33 cellular contexts compared by ENCODE assay signal in the genomic region with DNA sequence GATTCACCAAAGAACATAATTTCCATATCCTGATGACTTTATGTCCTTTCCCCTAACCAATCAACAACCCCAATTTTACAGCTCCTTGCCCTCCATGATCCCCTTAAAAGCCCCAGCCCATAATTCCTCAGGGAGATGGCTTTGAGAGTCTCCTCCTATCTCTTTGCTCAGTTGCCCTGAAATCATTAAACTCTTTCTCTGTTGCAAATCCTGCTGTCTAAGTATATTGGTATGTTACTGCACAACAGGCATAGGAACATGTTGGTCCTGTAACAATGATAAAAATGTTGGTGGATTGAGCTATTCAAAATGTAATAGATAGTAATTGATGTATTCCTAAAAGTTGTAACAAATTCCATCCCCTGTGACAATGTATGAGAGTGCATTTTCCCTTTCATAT.
"Had no signal": no experiment of that assay in that cellular context is flagged by ENCODE, and none has a peak within 500 bp of the region (broad histone marks: within the 10 kb centered on the region; RNA-seq: fewer than 3 reads in every experiment).

No MANE protein-coding gene starts in this region.

- H3K27me3 Mint-ChIP-seq: activated B cell treated with CpG ODN at 0.5 μM for 24 hours; activated CD8-positive, alpha-beta memory T cell treated with anti-CD3 and anti-CD28 coated beads, Interleukin-2, amount 10 ng/mL, durations not matched to agents 7 days and 5 days; activated naive CD4-positive, alpha-beta T cell treated with anti-CD3 and anti-CD28 coated beads, Interleukin-2, amount 10 ng/mL, durations not matched to agents 7 days and 5 days; activated naive CD8-positive, alpha-beta T cell treated with anti-CD3 and anti-CD28 coated beads, Interleukin-2, amount 10 ng/mL, durations not matched to agents 7 days and 5 days; brain; T-cell had no signal

- DNase-seq: activated B cell treated with CpG ODN at 0.5 μM for 24 hours; activated CD4-positive, alpha-beta T cell treated with anti-CD3 and anti-CD28 coated beads for 48 hours; activated CD4-positive, alpha-beta T cell treated with anti-CD3 and anti-CD28 coated beads, Interleukin-2, amount 50 U/mL, for 1 hour; activated CD4-positive, alpha-beta T cell treated with anti-CD3 and anti-CD28 coated beads, Interleukin-2, amount 50 U/mL, for 48 hours; activated CD8-positive, alpha-beta memory T cell treated with anti-CD3 and anti-CD28 coated beads, Interleukin-2, amount 10 ng/mL, durations not matched to agents 7 days and 5 days; activated CD8-positive, alpha-beta memory T cell treated with anti-CD3 and anti-CD28 coated beads, Interleukin-2, amount 50 U/mL, for 4 hours; activated CD8-positive, alpha-beta T cell treated with anti-CD3 and anti-CD28 coated beads, Interleukin-2, amount 10 ng/mL, durations not matched to agents 7 days and 5 days; activated gamma-delta T cell; activated naive CD4-positive, alpha-beta T cell; activated naive CD4-positive, alpha-beta T cell treated with anti-CD3 and anti-CD28 coated beads, Interleukin-2, amount 10 ng/mL, durations not matched to agents 7 days and 5 days; activated naive CD8-positive, alpha-beta T cell treated with anti-CD3 and anti-CD28 coated beads, Interleukin-2, amount 10 ng/mL, durations not matched to agents 7 days and 5 days; activated T-cell treated with anti-CD3 and anti-CD28 coated beads, Interleukin-2, amount 50 U/mL, for 1 hour; activated T-cell treated with anti-CD3 and anti-CD28 coated beads, Interleukin-2, amount 50 U/mL, for 72 hours; central memory CD4-positive, alpha-beta T cell; cerebellar nuclear complex; colonic mucosa; effector memory CD4-positive, alpha-beta T cell; endodermal cell; erythroblast; foreskin keratinocyte; SW 1271; T-cell; T-helper 9 cell; WERI-Rb-1 had no signal

- H3K4me3 Mint-ChIP-seq: activated B cell treated with CpG ODN at 0.5 μM for 24 hours; activated CD8-positive, alpha-beta memory T cell treated with anti-CD3 and anti-CD28 coated beads, Interleukin-2, amount 10 ng/mL, durations not matched to agents 7 days and 5 days; activated CD8-positive, alpha-beta T cell treated with anti-CD3 and anti-CD28 coated beads, Interleukin-2, amount 10 ng/mL, durations not matched to agents 7 days and 5 days; activated naive CD4-positive, alpha-beta T cell treated with anti-CD3 and anti-CD28 coated beads, Interleukin-2, amount 10 ng/mL, durations not matched to agents 7 days and 5 days; activated naive CD8-positive, alpha-beta T cell treated with anti-CD3 and anti-CD28 coated beads, Interleukin-2, amount 10 ng/mL, durations not matched to agents 7 days and 5 days; activated T-cell treated with anti-CD3 and anti-CD28 coated beads, Interleukin-2, amount 50 U/mL, for 72 hours; brain; endodermal cell; T-cell; T-helper 1 cell treated with Interleukin-12 subunit alpha and Interleukin-12 subunit beta and Interleukin-4 antibody, amounts not matched to agents 30 μg/mL and 1 μg/mL, for 36 hours had no signal

- H3K4me3 ChIP-seq: ascending aorta, breast epithelium, cardiac muscle cell, colonic mucosa, esophagus muscularis mucosa, gastroesophageal sphincter had no signal

- H3K36me3 Mint-ChIP-seq: activated CD8-positive, alpha-beta memory T cell treated with anti-CD3 and anti-CD28 coated beads, Interleukin-2, amount 10 ng/mL, durations not matched to agents 7 days and 5 days; activated naive CD4-positive, alpha-beta T cell treated with anti-CD3 and anti-CD28 coated beads, Interleukin-2, amount 10 ng/mL, durations not matched to agents 7 days and 5 days; activated naive CD8-positive, alpha-beta T cell treated with anti-CD3 and anti-CD28 coated beads, Interleukin-2, amount 10 ng/mL, durations not matched to agents 7 days and 5 days; brain; T-cell had no signal

- H3K9me3 ChIP-seq: ascending aorta, colonic mucosa had no signal

- H3K36me3 ChIP-seq: ascending aorta, breast epithelium, cardiac muscle cell, colonic mucosa, esophagus muscularis mucosa, gastroesophageal sphincter, WERI-Rb-1 had no signal

- H3K27ac ChIP-seq: ascending aorta, breast epithelium, cardiac muscle cell, colonic mucosa, esophagus muscularis mucosa, foreskin keratinocyte, gastroesophageal sphincter, WERI-Rb-1 had no signal

- H3K27ac Mint-ChIP-seq: activated B cell treated with CpG ODN at 0.5 μM for 24 hours; activated CD8-positive, alpha-beta memory T cell treated with anti-CD3 and anti-CD28 coated beads, Interleukin-2, amount 10 ng/mL, durations not matched to agents 7 days and 5 days; activated CD8-positive, alpha-beta T cell treated with anti-CD3 and anti-CD28 coated beads, Interleukin-2, amount 10 ng/mL, durations not matched to agents 7 days and 5 days; activated naive CD4-positive, alpha-beta T cell treated with anti-CD3 and anti-CD28 coated beads, Interleukin-2, amount 10 ng/mL, durations not matched to agents 7 days and 5 days; activated naive CD4-positive, alpha-beta T cell treated with anti-CD3 and anti-CD28 coated beads, Interleukin-2, amount 50 U/mL, for 72 hours; activated naive CD8-positive, alpha-beta T cell treated with anti-CD3 and anti-CD28 coated beads, Interleukin-2, amount 10 ng/mL, durations not matched to agents 7 days and 5 days; activated T-cell treated with anti-CD3 and anti-CD28 coated beads, Interleukin-2, amount 50 U/mL, for 72 hours; brain; endodermal cell; T-cell; T-helper 1 cell treated with Interleukin-12 subunit alpha and Interleukin-12 subunit beta and Interleukin-4 antibody, amounts not matched to agents 30 μg/mL and 1 μg/mL, for 36 hours had no signal

- H3K4me1 Mint-ChIP-seq: activated B cell treated with CpG ODN at 0.5 μM for 24 hours; activated CD8-positive, alpha-beta memory T cell treated with anti-CD3 and anti-CD28 coated beads, Interleukin-2, amount 10 ng/mL, durations not matched to agents 7 days and 5 days; activated naive CD4-positive, alpha-beta T cell treated with anti-CD3 and anti-CD28 coated beads, Interleukin-2, amount 10 ng/mL, durations not matched to agents 7 days and 5 days; activated naive CD8-positive, alpha-beta T cell treated with anti-CD3 and anti-CD28 coated beads, Interleukin-2, amount 10 ng/mL, durations not matched to agents 7 days and 5 days; brain; endodermal cell; T-cell had no signal

- H3K4me1 ChIP-seq: ascending aorta, breast epithelium, colonic mucosa, esophagus muscularis mucosa, foreskin keratinocyte, gastroesophageal sphincter had no signal

- H3K27me3 ChIP-seq: ascending aorta, breast epithelium, cardiac muscle cell, colonic mucosa, esophagus muscularis mucosa, foreskin keratinocyte, gastroesophageal sphincter had no signal

- ATAC-seq: activated CD4-positive, CD25-positive, alpha-beta regulatory T cell treated with anti-CD3 and anti-CD28 coated beads, Interleukin-2, amount 50 U/mL, for 24 hours; activated CD8-positive, alpha-beta memory T cell treated with anti-CD3 and anti-CD28 coated beads, Interleukin-2, amount 10 ng/mL, durations not matched to agents 7 days and 5 days; activated CD8-positive, alpha-beta T cell treated with anti-CD3 and anti-CD28 coated beads, Interleukin-2, amount 10 ng/mL, durations not matched to agents 7 days and 5 days; activated naive CD4-positive, alpha-beta T cell treated with anti-CD3 and anti-CD28 coated beads, Interleukin-2, amount 50 U/mL, for 72 hours; activated T-cell treated with anti-CD3 and anti-CD28 coated beads, Interleukin-2, amount 50 U/mL, for 72 hours; foreskin keratinocyte; gastroesophageal sphincter; T-cell had no signal
